ENCODE assay signal across 14 cellular contexts in the genomic region with DNA sequence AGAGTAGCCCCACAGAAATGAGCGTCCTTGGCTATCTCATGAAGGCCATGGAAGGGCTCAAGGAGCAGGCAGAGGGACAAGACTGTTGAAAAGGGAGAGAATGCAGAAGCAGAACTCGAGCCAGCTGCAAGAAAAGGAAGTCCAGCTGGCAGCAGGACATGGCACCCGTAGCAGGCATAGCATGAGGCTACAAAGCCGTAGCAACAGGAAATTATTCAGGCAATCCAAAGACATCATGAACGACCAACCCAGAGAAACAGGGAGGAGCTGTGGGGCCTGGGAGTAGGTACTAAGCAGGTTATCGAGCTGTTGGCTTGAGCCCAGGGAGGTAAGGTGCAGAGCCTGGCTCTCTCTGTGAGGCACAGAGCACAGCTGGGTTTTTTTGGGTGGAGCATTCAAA.
DNase-seq lines count a peak whose midpoint lies in the region; ATAC-seq, FAIRE-seq and TF ChIP-seq lines count a peak whose summit lies in the region.
"Had no signal": no experiment of that assay in that cellular context is flagged by ENCODE, and none has a peak within 500 bp of the region (broad histone marks: within the 10 kb centered on the region; RNA-seq: fewer than 3 reads in every experiment).

No MANE protein-coding gene starts in this region.

- peaks cover 20 to 45% (median 26%) of the 10 kb centered on the region in 7 donors for H3K9me3 Mint-ChIP-seq in naive B cell

- WGBS in right lobe of liver (ENCODE audit: insufficient coverage, low coverage, low lambda C conversion rate, missing lambda C conversion rate), result 33% methylated on average over 4 of the region's 6 CpGs

- peaks cover 0 to 7% (median 0%) of the 10 kb centered on the region in 11 experiments; a peak in 1 of 22 replicates for H3K36me3 ChIP-seq in BLaER1 treated with 17β-estradiol and CSF1 and Interleukin-3, amounts not matched to agents 10 nM and 100 nM
- no peaks in the 10 kb centered on the region for H3K36me3 ChIP-seq in endothelial cell of umbilical vein (ENCODE audit: control insufficient read depth in 2 of 2, extremely low read depth in 1 of 2, insufficient read depth in 2 of 2, low read length in 2 of 2)
- H3K36me3 ChIP-seq in right lobe of liver, result no peaks in the 10 kb centered on the region

- FAIRE-seq in endothelial cell of umbilical vein (lab: Jason Lieb, UNC), result no peak

- H3K4me3 Mint-ChIP-seq in naive B cell, result peak overlapping the region in 3 of 8 donors; percentile 28 to 80 (median 35)

- intact Hi-C loops in endothelial cell of umbilical vein (cut with micrococcal nuclease), result no loop called here
- intact Hi-C loops in right lobe of liver (cut with DNase I), result no loop called here

- peaks cover 40 to 71% (median 59%) of the 10 kb centered on the region in 11 experiments for H3K9me3 ChIP-seq in BLaER1 treated with 17β-estradiol and CSF1 and Interleukin-3, amounts not matched to agents 10 nM and 100 nM (replicated peaks in 1 of 11)
- H3K9me3 ChIP-seq in endothelial cell of umbilical vein (replicated peaks; ENCODE audit: control insufficient read depth, insufficient read depth, low read length) (no peaks in the 10 kb centered on the region), right lobe of liver (no peaks in the 10 kb centered on the region)

- DNase-seq in MV-4-11 (lab: John Stamatoyannopoulos, UW), result peak; percentile 90
- DNase-seq in endothelial cell of umbilical vein (ENCODE audit: low read depth, low spot score), result peak; percentile 33
- no peak for DNase-seq in naive B cell
- no peak for DNase-seq in NCI-H1105 treated with DMSO at 0.1 percent for 48 hours (lab: John Stamatoyannopoulos, UW)
- no peak for DNase-seq in NCI-H345 (lab: John Stamatoyannopoulos, UW)
- no peak for DNase-seq in right lobe of liver
- DNase-seq in NCI-H2171 treated with DMSO at 0.1 percent for 48 hours (lab: John Stamatoyannopoulos, UW), result no peak
- DNase-seq: activated effector memory CD4-positive, alpha-beta T cell treated with anti-CD3 and anti-CD28 coated beads, Interleukin-2, amount 50 U/mL, for 16 hours; DMS79 treated with DMSO at 0.1 percent for 48 hours; mesenchymal stem cell; NCI-H146; NCI-H524; SHP77 had no signal

- no peak overlapping the region for H3K27ac Mint-ChIP-seq in naive B cell

- H2AFZ ChIP-seq in endothelial cell of umbilical vein (ENCODE audit: low read depth, low read length), result no peak overlapping the region

- peak; percentile 71 to 90 for ATAC-seq in naive B cell (ENCODE audit: low read depth in 2 of 2)
- no peak for ATAC-seq in right lobe of liver

- peak overlapping the region; percentile 30 to 77 (median 49) for H3K4me2 ChIP-seq in BLaER1 treated with 17β-estradiol and CSF1 and Interleukin-3, amounts not matched to agents 10 nM and 100 nM
- no peak overlapping the region for H3K4me2 ChIP-seq in endothelial cell of umbilical vein (ENCODE audit: insufficient read depth, low read length)

- peaks cover 8 to 21% (median 12%) of the 10 kb centered on the region in 10 experiments; a peak in 18 of 20 replicates for H3K4me1 ChIP-seq in BLaER1 treated with 17β-estradiol and CSF1 and Interleukin-3, amounts not matched to agents 10 nM and 100 nM
- H3K4me1 ChIP-seq in endothelial cell of umbilical vein (ENCODE audit: control insufficient read depth, extremely low read depth, insufficient read depth, low read length), result no peaks in the 10 kb centered on the region
- H3K4me1 ChIP-seq in right lobe of liver, result no peaks in the 10 kb centered on the region

- POLR2A ChIA-PET in endothelial cell of umbilical vein (lab: Charles Lee), result no interaction called here

- no peaks in the 10 kb centered on the region for H3K79me2 ChIP-seq in endothelial cell of umbilical vein (ENCODE audit: control insufficient read depth, insufficient read depth, low read length)

- no peaks in the 10 kb centered on the region for H4K20me1 ChIP-seq in BLaER1 treated with 17β-estradiol and CSF1 and Interleukin-3, amounts not matched to agents 10 nM and 100 nM
- no peaks in the 10 kb centered on the region for H4K20me1 ChIP-seq in endothelial cell of umbilical vein (replicated peaks; ENCODE audit: control insufficient read depth, extremely low read depth, insufficient read depth, low read length)

- no peak overlapping the region for H3K4me3 ChIP-seq in BLaER1 treated with 17β-estradiol and CSF1 and Interleukin-3, amounts not matched to agents 10 nM and 100 nM
- H3K4me3 ChIP-seq in endothelial cell of umbilical vein (replicated peaks in 1 of 3; ENCODE audit: insufficient read depth in 1 of 3, low read depth in 1 of 3, low read length in 3 of 3) (no peak overlapping the region), right lobe of liver (no peak overlapping the region)

- H3K27me3 Mint-ChIP-seq in naive B cell, result peaks cover 15 to 36% (median 31%) of the 10 kb centered on the region in 3 donors

- no peak overlapping the region for H3K9ac ChIP-seq in BLaER1 treated with 17β-estradiol and CSF1 and Interleukin-3, amounts not matched to agents 10 nM and 100 nM
- H3K9ac ChIP-seq in endothelial cell of umbilical vein (replicated peaks; ENCODE audit: extremely low read depth, insufficient read depth, low read length), result no peak overlapping the region

- TF ChIP-seq POLR2A in endothelial cell of umbilical vein (IDR thresholded peaks at IDR 0.05; ENCODE audit: low read depth, low read length), result no peak
- no peak for TF ChIP-seq POLR2A in right lobe of liver (IDR thresholded peaks at IDR 0.05)

- H3K9me1 ChIP-seq in endothelial cell of umbilical vein (replicated peaks; ENCODE audit: control insufficient read depth, extremely low read depth, insufficient read depth, low read length), result no peaks in the 10 kb centered on the region

- CTCF ChIA-PET in endothelial cell of umbilical vein (lab: Charles Lee), result interaction anchor here (0.8 to 1.0 kb wide), 2 partner anchors 13 to 17 kb away, joined by 4 to 6 read pairs; no protein-coding TSS in a partner anchor

- H3K27me3 ChIP-seq in BLaER1 treated with 17β-estradiol and CSF1 and Interleukin-3, amounts not matched to agents 10 nM and 100 nM, result no peaks in the 10 kb centered on the region
- peaks cover 0 to 12% of the 10 kb centered on the region in 2 experiments for H3K27me3 ChIP-seq in endothelial cell of umbilical vein (ENCODE audit: control insufficient read depth in 2 of 2, insufficient read depth in 2 of 2, low read length in 2 of 2)
- H3K27me3 ChIP-seq in right lobe of liver, result no peaks in the 10 kb centered on the region

- dilution Hi-C loops in endothelial cell of umbilical vein (cut with MboI; ENCODE audit: extremely low pct_ligation_motif_present, low sequenced_read_pairs), result no loop called here

- H3K36me3 Mint-ChIP-seq in naive B cell, result peaks cover 5 to 40% of the 10 kb centered on the region in 2 donors

- BruUV-seq in endothelial cell of umbilical vein (replicated peaks; lab: Mats Ljungman, UMichigan), result no TSS peak

- H3K4me1 Mint-ChIP-seq in naive B cell, result peaks cover 10 to 16% (median 14%) of the 10 kb centered on the region in 3 donors

- peak overlapping the region in 5 of 11 experiments; percentile 7 to 62 (median 25); a peak in 6 of 22 replicates for H3K27ac ChIP-seq in BLaER1 treated with 17β-estradiol and CSF1 and Interleukin-3, amounts not matched to agents 10 nM and 100 nM
- H3K27ac ChIP-seq in endothelial cell of umbilical vein (ENCODE audit: insufficient read depth, low read depth, low read length) (no peak overlapping the region), right lobe of liver (no peak overlapping the region)

- TF ChIP-seq CTCF in endothelial cell of umbilical vein (IDR thresholded peaks at IDR 0.05; ENCODE audit: extremely low read depth in 1 of 2, insufficient read depth in 1 of 2, low read depth in 1 of 2, low read length in 2 of 2) (no peak), right lobe of liver (IDR thresholded peaks at IDR 0.05) (no peak)

TF ChIP-seq in endothelial cell of umbilical vein, 7 proteins besides CTCF, POLR2A, EP300 and RAD21:
- no peak for TF ChIP-seq GATA2 (IDR thresholded peaks at IDR 0.05; ENCODE audit: insufficient read depth, insufficient read length, low read depth, low read length)
- no peak for TF ChIP-seq FOS (IDR thresholded peaks at IDR 0.05; ENCODE audit: borderline replicate concordance, insufficient read depth, low read length)
- no peak for TF ChIP-seq JUN (IDR thresholded peaks at IDR 0.05; ENCODE audit: borderline replicate concordance, insufficient read depth, insufficient read length, low read depth)
- TF ChIP-seq EZH2 (IDR thresholded peaks at IDR 0.05; ENCODE audit: borderline replicate concordance, low read depth, low read length, severe bottlenecking), result no peak
- TF ChIP-seq POLR2AphosphoS5 (IDR thresholded peaks at IDR 0.05; ENCODE audit: insufficient read depth, low read depth, low read length), result no peak
- TF ChIP-seq MYC (IDR thresholded peaks at IDR 0.05; ENCODE audit: low read depth, low read length), result no peak
- TF ChIP-seq, protein P1, sequence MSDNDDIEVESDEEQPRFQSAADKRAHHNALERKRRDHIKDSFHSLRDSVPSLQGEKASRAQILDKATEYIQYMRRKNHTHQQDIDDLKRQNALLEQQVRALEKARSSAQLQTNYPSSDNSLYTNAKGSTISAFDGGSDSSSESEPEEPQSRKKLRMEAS (IDR thresholded peaks at IDR 0.05; ENCODE audit: insufficient read depth, insufficient read length), result no peak
TF ChIP-seq in endothelial cell of umbilical vein: peak in this region for 0.

Comparison
In these comparisons a context has a peak if more than half of its experiments do, and no peak if none do; other contexts are left out.
1. DNase-seq: peak in MV-4-11 (single experiment) and endothelial cell of umbilical vein (single experiment); none in naive B cell (single experiment), NCI-H1105 treated with DMSO at 0.1 percent for 48 hours (single experiment), NCI-H345 (single experiment), right lobe of liver (0 of 3) and NCI-H2171 treated with DMSO at 0.1 percent for 48 hours (single experiment).
2. ATAC-seq: peak in naive B cell (2 of 2); none in right lobe of liver (0 of 4).